9 cellular contexts compared by ENCODE assay signal in the genomic region with DNA sequence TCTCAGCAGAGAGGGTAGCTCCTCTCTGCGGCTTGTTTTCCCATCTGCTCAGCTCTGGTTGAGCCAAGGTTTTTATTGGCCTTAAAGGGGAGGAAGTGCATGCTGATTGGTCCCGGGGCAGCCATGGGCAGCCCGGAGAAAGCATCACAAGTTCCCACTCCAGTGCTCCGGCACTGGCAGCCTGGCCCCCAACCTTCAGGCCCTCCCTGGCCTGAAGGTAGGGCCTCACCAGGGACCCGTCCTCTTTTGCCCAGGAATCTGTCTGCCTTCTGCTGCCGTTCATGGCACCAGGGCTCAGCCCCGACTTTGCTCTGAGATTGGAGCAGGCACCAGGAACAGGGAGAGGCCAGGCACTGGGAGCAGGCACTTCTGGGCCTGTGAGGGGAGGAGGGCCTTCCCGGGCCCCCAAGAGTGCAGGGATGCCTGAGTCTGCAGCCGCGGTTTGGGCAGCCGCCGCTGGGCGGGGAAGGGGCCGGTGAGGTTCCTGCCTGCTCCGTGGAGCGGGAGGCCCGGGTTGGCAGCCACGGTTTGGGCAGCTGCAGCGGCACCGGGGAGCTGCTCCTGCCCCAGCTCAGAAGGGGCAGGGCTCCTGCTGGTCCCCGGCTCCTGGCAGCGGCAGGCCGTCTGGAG. TPM values are rescaled to one million over a fixed set of nuclear protein-coding genes. Genes with fewer than 3 reads are reported as not detected.
A peak's percentile ranks its signal among the peaks of the same experiment; 100 is the strongest.
DNase-seq lines count a peak whose midpoint lies in the region; ATAC-seq, FAIRE-seq and TF ChIP-seq lines count a peak whose summit lies in the region.
"Had no signal": no experiment of that assay in that cellular context is flagged by ENCODE, and none has a peak within 500 bp of the region (broad histone marks: within the 10 kb centered on the region; RNA-seq: fewer than 3 reads in every experiment).

No MANE protein-coding gene starts in this region.

- H3K79me2 ChIP-seq in GM23248 (ENCODE audit: insufficient read depth) (no peaks in the 10 kb centered on the region), K562 (ENCODE audit: control insufficient read depth, insufficient read depth, low read length) (no peaks in the 10 kb centered on the region)

- H3K27me3 ChIP-seq in GM23248 (replicated peaks; ENCODE audit: insufficient read depth) (no peaks in the 10 kb centered on the region; the same call in 1 of the 2 replicates), K562 (ENCODE audit: control insufficient read depth in 2 of 2, insufficient read depth in 2 of 2, low read length in 2 of 2) (no peaks in the 10 kb centered on the region)

- H3K36me3 ChIP-seq in GM23248 (ENCODE audit: low read depth) (no peaks in the 10 kb centered on the region), K562 (ENCODE audit: control insufficient read depth, insufficient read depth, low read length) (peaks cover 15% of the 10 kb centered on the region; the same call in 2 of the 3 replicates)

- no peak for FAIRE-seq in K562 (lab: Jason Lieb, UNC)

- DNase-seq in Ammon's horn (ENCODE audit: low spot score) (peak; percentile 91), GM23248 (no peak), K562 (ENCODE audit: extremely low read depth in 1 of 4, low spot score in 3 of 4) (no peak), medulla oblongata (ENCODE audit: extremely low spot score) (peak; percentile 91), HK-2 (ENCODE audit: unreplicated experiment) (no peak), NCI-H2029 (lab: John Stamatoyannopoulos, UW) (no peak), mesothelial cell of epicardium (ENCODE audit: low spot score in 2 of 2, unreplicated experiment in 2 of 2) (no peak)
- DNase-seq: naive B cell had no signal

- intact Hi-C loops in K562 (cut with micrococcal nuclease): no loop called here

- H3K9me3 Mint-ChIP-seq in mesothelial cell of epicardium: no peaks in the 10 kb centered on the region
- H3K9me3 Mint-ChIP-seq: naive B cell had no signal

- TF ChIP-seq POLR2A in K562 (conservative IDR thresholded peaks at IDR 0.05): no peak

- TF ChIP-seq EP300 in K562 (IDR thresholded peaks at IDR 0.05; ENCODE audit: low read length): no peak

- H3K27me3 Mint-ChIP-seq in mesothelial cell of epicardium (ENCODE audit: low read depth): no peaks in the 10 kb centered on the region

- 68% methylated on average over 16 to 21 of the region's 23 CpGs for WGBS in GM23248 (ENCODE audit: low coverage in 1 of 2, low lambda C conversion rate in 2 of 2, missing lambda C conversion rate in 2 of 2), 2 experiments
- WGBS in K562 (ENCODE audit: insufficient coverage, low coverage, missing lambda C conversion rate): 84% methylated on average over 8 of the region's 23 CpGs

- POLR2A ChIA-PET in K562 (lab: Yijun Ruan, JAX): interaction anchor here (1.0 kb wide), 1 partner anchor 10 kb away, joined by 6 read pairs; no protein-coding TSS in a partner anchor

- H3K9me3 ChIP-seq in GM23248 (ENCODE audit: low read depth): no peaks in the 10 kb centered on the region
- no peaks in the 10 kb centered on the region for H3K9me3 ChIP-seq in K562 (replicated peaks; ENCODE audit: control insufficient read depth, insufficient read depth, low read depth, low read length)

- ATAC-seq in K562 (no peak), HG02981 (IDR thresholded peaks at IDR 0.05; ENCODE audit: unreplicated experiment) (no peak)

- peak overlapping the region; percentile 53; the same call in 1 of the 2 replicates for H2AFZ ChIP-seq in GM23248
- H2AFZ ChIP-seq in K562 (ENCODE audit: low read depth, low read length): no peak overlapping the region

- no TSS peak for BruUV-seq in K562 (replicated peaks; lab: Mats Ljungman, UMichigan)

- H3K4me1 Mint-ChIP-seq in mesothelial cell of epicardium: no peaks in the 10 kb centered on the region

- no peak overlapping the region for H3K27ac Mint-ChIP-seq in mesothelial cell of epicardium
- H3K27ac Mint-ChIP-seq: naive B cell had no signal

- in situ Hi-C loops in GM23248 (cut with MboI) (no loop called here), K562 (cut with MboI) (no loop called here)

- no peak overlapping the region for H3K4me2 ChIP-seq in GM23248 (ENCODE audit: unreplicated experiment)
- H3K4me2 ChIP-seq in K562 (ENCODE audit: insufficient read depth, low read length): no peak overlapping the region

- H3K27ac ChIP-seq in GM23248 (no peak overlapping the region), K562 (ENCODE audit: extremely low read depth, low read depth, low read length) (no peak overlapping the region)

- no peak overlapping the region for H3K9ac ChIP-seq in GM23248
- no peak overlapping the region; a peak in 1 of 4 replicates for H3K9ac ChIP-seq in K562 (ENCODE audit: insufficient read depth in 1 of 2, low read depth in 2 of 2, low read length in 2 of 2)

- TF ChIP-seq CTCF in K562 (IDR thresholded peaks at IDR 0.05 in 2 of 3, conservative IDR thresholded peaks at IDR 0.05 in 1 of 3; ENCODE audit: insufficient read depth in 2 of 3, low read depth in 1 of 3, low read length in 3 of 3): no peak
- no peak for TF ChIP-seq CTCF in mesothelial cell of epicardium (IDR thresholded peaks at IDR 0.05; ENCODE audit: unreplicated experiment)

- H3K4me3 Mint-ChIP-seq in mesothelial cell of epicardium: no peak overlapping the region

- peaks cover 5% of the 10 kb centered on the region for H3K36me3 Mint-ChIP-seq in mesothelial cell of epicardium
- H3K36me3 Mint-ChIP-seq: naive B cell had no signal

- H3F3A ChIP-seq in GM23248 (ENCODE audit: insufficient read depth): no peaks in the 10 kb centered on the region

- TF ChIP-seq RAD21 in K562 (CRISPR knock-in tag; conservative IDR thresholded peaks at IDR 0.05 in 1 of 2, IDR thresholded peaks at IDR 0.05 in 1 of 2): no peak

- H3K4me3 ChIP-seq in GM23248: no peak overlapping the region
- no peak overlapping the region for H3K4me3 ChIP-seq in K562

- H4K20me1 ChIP-seq in GM23248 (ENCODE audit: insufficient read depth) (no peaks in the 10 kb centered on the region), K562 (replicated peaks; ENCODE audit: control insufficient read depth, insufficient read depth, low read length) (no peaks in the 10 kb centered on the region)

- H3K4me1 ChIP-seq in GM23248 (ENCODE audit: insufficient read depth): no peaks in the 10 kb centered on the region
- peaks cover 0 to 6% of the 10 kb centered on the region in 2 experiments; a peak in 1 of 5 replicates for H3K4me1 ChIP-seq in K562 (replicated peaks in 1 of 2; ENCODE audit: control insufficient read depth in 2 of 2, insufficient read depth in 2 of 2, low read length in 2 of 2)

- CTCF ChIA-PET in K562 (lab: Yijun Ruan, JAX; ENCODE audit: low intra/inter-chr PET ratio): no interaction called here

- H3K9me1 ChIP-seq in K562 (ENCODE audit: control insufficient read depth, insufficient read depth, low read length): no peaks in the 10 kb centered on the region

- no peaks in the 10 kb centered on the region for H3K9me2 ChIP-seq in GM23248 (ENCODE audit: insufficient read depth)

TF ChIP-seq in K562, 482 proteins besides CTCF, POLR2A, EP300 and RAD21:
- 0 out of 2 replicates have a peak, but pooled peaks have one; percentile 23 for TF ChIP-seq POLR2G (IDR thresholded peaks at IDR 0.05; ENCODE audit: low read depth, low read length)
- no peak for TF ChIP-seq CEBPG (CRISPR knock-in tag; IDR thresholded peaks at IDR 0.05)
- TF ChIP-seq CEBPG (tag; conservative IDR thresholded peaks at IDR 0.05 in 1 of 2, IDR thresholded peaks at IDR 0.05 in 1 of 2): no peak

RNA-seq across cellular contexts. Expression of a gene that starts 17.5 kb away (rescaled TPM):
- total RNA-seq in GM23248 (2014; rRNA removed; shearing (Covaris generic)): 6.3 and 11.9 TPM in 2 replicates
- polyA plus RNA-seq in GM23248 (2016; fragmentation: Nextera tagmentation; extraction: Ambion mirVana) (34.1 and 35.0 TPM in 2 replicates), K562 (2011; rRNA removed) (25.1 and 31.7 TPM in 2 replicates), K562 (2014; fragmentation: Illumina TruSeq; extraction: Trizol) (24.8 and 25.0 TPM in 2 replicates), K562 (2014; fragmentation: Nextera tagmentation; extraction: Ambion mirVana) (1 to 10 TPM; 3.1 to 5.6 TPM), K562 (2014; rRNA removed) (43.9 and 46.7 TPM in 2 replicates)
- 68.1 and 109 TPM in 2 replicates for total RNA-seq in K562 (2011; cell fraction: chromatin; rRNA removed; ENCODE audit: low replicate concordance)
- total RNA-seq in K562 (2011; cell fraction: nucleolus; rRNA removed): 43.0 and 45.2 TPM in 2 replicates
- total RNA-seq in K562 (2011; cell fraction: nucleoplasm; rRNA removed): 64.3 and 84.1 TPM in 2 replicates
- total RNA-seq in K562 (2014; rRNA removed) (20.6 and 25.5 TPM in 2 replicates), K562 (2014; rRNA removed; fragmentation: Illumina TruSeq; extraction: Trizol) (19.4 and 20.7 TPM in 2 replicates), K562 (2015; rRNA removed; fragmentation: Illumina TruSeq; extraction: Trizol) (17.8 and 18.8 TPM in 2 replicates), K562 (2021) (29.4 and 31.8 TPM in 2 replicates), mesothelial cell of epicardium (48.6 to 54.0 TPM (median 50.8 TPM) in 3 replicates)
- 17.5 and 18.4 TPM in 2 replicates for polyA plus RNA-seq in K562 (2011; cell fraction: cytosol; rRNA removed)
- 63.8 and 66.9 TPM in 2 replicates for polyA plus RNA-seq in K562 (2011; cell fraction: nucleus; rRNA removed)
- polyA plus RNA-seq in K562 (2012): 23.4 and 24.4 TPM in 2 replicates
- polyA minus RNA-seq in K562 (2011; rRNA and poly(A)+ RNA removed): 25.0 and 25.6 TPM in 2 replicates
- polyA minus RNA-seq in K562 (2011; cell fraction: cytosol; rRNA and poly(A)+ RNA removed): 11.1 and 12.0 TPM in 2 replicates
- 19.9 and 24.2 TPM in 2 replicates for polyA minus RNA-seq in K562 (2011; cell fraction: nucleus; rRNA and poly(A)+ RNA removed)

RNA-seq across cellular contexts. Expression of a gene that starts 18.8 kb away (rescaled TPM):
- 0.86 and 0.89 TPM in 2 replicates for total RNA-seq in GM23248 (2014; rRNA removed; shearing (Covaris generic))
- polyA plus RNA-seq in GM23248 (2016; fragmentation: Nextera tagmentation; extraction: Ambion mirVana) (0.76 and 1.3 TPM in 2 replicates), K562 (2011; rRNA removed) (34.9 and 45.1 TPM in 2 replicates), K562 (2014; fragmentation: Illumina TruSeq; extraction: Trizol) (20.0 and 27.6 TPM in 2 replicates), K562 (2014; fragmentation: Nextera tagmentation; extraction: Ambion mirVana) (1 to 10 TPM; 6.2 to 9.0 TPM), K562 (2014; rRNA removed) (131 and 180 TPM in 2 replicates)
- 20.8 and 62.6 TPM in 2 replicates for total RNA-seq in K562 (2011; cell fraction: chromatin; rRNA removed; ENCODE audit: low replicate concordance)
- 90.9 and 91.5 TPM in 2 replicates for total RNA-seq in K562 (2011; cell fraction: nucleolus; rRNA removed)
- 44.9 and 53.6 TPM in 2 replicates for total RNA-seq in K562 (2011; cell fraction: nucleoplasm; rRNA removed)
- total RNA-seq in K562 (2014; rRNA removed) (110 and 166 TPM in 2 replicates), K562 (2014; rRNA removed; fragmentation: Illumina TruSeq; extraction: Trizol) (12.8 and 17.8 TPM in 2 replicates), K562 (2015; rRNA removed; fragmentation: Illumina TruSeq; extraction: Trizol) (29.2 and 31.2 TPM in 2 replicates), K562 (2021) (123 and 133 TPM in 2 replicates), mesothelial cell of epicardium (4.2 to 5.1 TPM (median 4.3 TPM) in 3 replicates)
- 40.0 and 148 TPM in 2 replicates for polyA plus RNA-seq in K562 (2011; cell fraction: cytosol; rRNA removed)
- polyA plus RNA-seq in K562 (2011; cell fraction: nucleus; rRNA removed): 166 and 257 TPM in 2 replicates
- polyA plus RNA-seq in K562 (2012): 48.6 and 54.6 TPM in 2 replicates
- 1.7 and 2.4 TPM in 2 replicates for polyA minus RNA-seq in K562 (2011; rRNA and poly(A)+ RNA removed)
- polyA minus RNA-seq in K562 (2011; cell fraction: cytosol; rRNA and poly(A)+ RNA removed): 17.7 and 26.8 TPM in 2 replicates
- 21.7 and 21.8 TPM in 2 replicates for polyA minus RNA-seq in K562 (2011; cell fraction: nucleus; rRNA and poly(A)+ RNA removed)

Comparison
In these comparisons a context has a peak if more than half of its experiments do, and no peak if none do; other contexts are left out.
1. DNase-seq: peak in Ammon's horn (single experiment) and medulla oblongata (single experiment); none in GM23248 (single experiment), K562 (0 of 4), HK-2 (single experiment), NCI-H2029 (single experiment) and mesothelial cell of epicardium (0 of 2).